In the genomic region with DNA sequence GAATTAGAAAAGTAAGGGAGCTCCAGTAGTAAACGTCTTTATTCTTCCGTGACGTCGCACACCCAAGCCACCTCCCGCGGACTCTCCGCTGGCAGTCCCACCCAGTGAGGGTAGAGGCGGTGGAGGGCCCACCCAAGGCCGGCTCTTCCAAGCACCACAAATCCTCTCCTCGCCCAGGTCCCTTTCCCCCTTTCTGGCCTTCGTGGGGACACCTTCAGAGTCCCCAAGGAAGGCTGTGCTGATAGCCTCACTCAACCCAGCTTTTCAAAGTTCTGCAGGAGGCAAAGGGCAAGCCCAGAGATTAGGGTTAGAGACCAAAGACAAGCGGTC, we compare ENCODE assay signal across 8 cellular contexts. TPM values are rescaled to one million over a fixed set of nuclear protein-coding genes. Genes with fewer than 3 reads are reported as not detected.
DNase-seq lines count a peak whose midpoint lies in the region; ATAC-seq and TF ChIP-seq lines count a peak whose summit lies in the region.

No MANE protein-coding gene starts in this region.

- H3K36me3 ChIP-seq in H7 (replicated peaks; ENCODE audit: control insufficient read depth, insufficient read depth, low read length) = peaks cover 18% of the 10 kb centered on the region
- H3K36me3 ChIP-seq in OCI-LY7 (ENCODE audit: insufficient read depth, low read length) = peaks cover 56% of the 10 kb centered on the region

- no peaks in the 10 kb centered on the region for H3K9me2 ChIP-seq in OCI-LY7 (ENCODE audit: insufficient read depth, low read length)

- BruUV-seq in OCI-LY7 (replicated peaks; lab: Mats Ljungman, UMichigan) = no TSS peak

- CTCF ChIA-PET in CD4-positive, alpha-beta T cell (lab: Charles Lee) = interaction anchor here (0.9 to 1.4 kb wide), 5 partner anchors 9 to 291 kb away, joined by 3 to 5 read pairs (median 3); partner anchors contain the start of gene GPATCH3
- CTCF ChIA-PET in OCI-LY7 (lab: Charles Lee; ENCODE audit: unreplicated experiment) = interaction anchor here (1.2 kb wide), 1 partner anchor 10 kb away, joined by 4 read pairs; the partner anchor contains the start of gene GPATCH3

- H3K36me3 Mint-ChIP-seq in CD4-positive, alpha-beta T cell (ENCODE audit: low read depth) = peaks cover 88% of the 10 kb centered on the region

- in situ Hi-C loops in GM13977 (cut with MboI; ENCODE audit: low pct_unique_long_range_greater_than_20kb, low sequenced_read_pairs, unreplicated experiment) = no loop called here

- peak; percentile 45 for ATAC-seq in CD4-positive, alpha-beta T cell (ENCODE audit: poor library complexity)
- ATAC-seq in omental fat pad (ENCODE audit: low FRiP score) = peak; percentile 11

- H2AFZ ChIP-seq in OCI-LY7 (ENCODE audit: low read length) = peak overlapping the region; percentile 85

- no peaks in the 10 kb centered on the region for H3K27me3 ChIP-seq in CD4-positive, alpha-beta T cell (ENCODE audit: control insufficient read depth, insufficient read depth, low read length)
- no peaks in the 10 kb centered on the region for H3K27me3 ChIP-seq in H7 (ENCODE audit: control insufficient read depth, insufficient read depth, low read length)

- no peaks in the 10 kb centered on the region for H3K9me3 Mint-ChIP-seq in CD4-positive, alpha-beta T cell

- H3K27ac Mint-ChIP-seq in CD4-positive, alpha-beta T cell = peak overlapping the region; percentile 97

- no peak for DNase-seq in CD4-positive, alpha-beta T cell
- DNase-seq in H7 (no peak), OCI-LY7 (ENCODE audit: low spot score) (no peak), epithelial cell of proximal tubule (ENCODE audit: low read depth) (no peak), omental fat pad (ENCODE audit: low spot score) (no peak), GM13977 (ENCODE audit: low spot score) (no peak), C1 segment of cervical spinal cord (lab: John Stamatoyannopoulos, UW) (no peak), SHP77 treated with DMSO at 0.1 percent for 48 hours (lab: John Stamatoyannopoulos, UW) (no peak)

- peaks cover 12% of the 10 kb centered on the region for H3K79me2 ChIP-seq in OCI-LY7 (ENCODE audit: insufficient read depth, low read depth, low read length)

- H3K4me3 ChIP-seq in H7 (ENCODE audit: insufficient read depth, low read depth, low read length) = peak overlapping the region; percentile 99
- H3K4me3 ChIP-seq in OCI-LY7 (ENCODE audit: low read depth, low read length, poor library complexity, severe bottlenecking) = peak overlapping the region; percentile 93
- H3K4me3 ChIP-seq in epithelial cell of proximal tubule (ENCODE audit: low read depth, low read length) = peak overlapping the region; percentile 71

- TF ChIP-seq CTCF in CD4-positive, alpha-beta T cell (IDR thresholded peaks at IDR 0.05) = no peak
- TF ChIP-seq CTCF in OCI-LY7 (conservative IDR thresholded peaks at IDR 0.05; ENCODE audit: low read length) = no peak
- TF ChIP-seq CTCF in epithelial cell of proximal tubule (conservative IDR thresholded peaks at IDR 0.05; ENCODE audit: low read depth, low read length) = no peak
- TF ChIP-seq CTCF in omental fat pad (IDR thresholded peaks at IDR 0.05) = no peak
- TF ChIP-seq CTCF in GM13977 (IDR thresholded peaks at IDR 0.05; ENCODE audit: extremely low read depth, insufficient read depth, missing control alignments) = no peak

- peaks cover 35% of the 10 kb centered on the region for H3K4me1 Mint-ChIP-seq in CD4-positive, alpha-beta T cell (ENCODE audit: low read depth)

- H3K4me2 ChIP-seq in OCI-LY7 (ENCODE audit: low read length) = peak overlapping the region; percentile 83

- intact Hi-C loops in CD4-positive, alpha-beta T cell (cut with DNase I, micrococcal nuclease) = loop anchor here in 1 of 2 experiments (1.0 to 5.0 kb wide), 2 partner anchors 31 to 458 kb away; partner anchors contain the start of genes DHDDS and NUDC
- intact Hi-C loops in OCI-LY7 (cut with micrococcal nuclease; ENCODE audit: unreplicated experiment) = loop anchor here (1.0 kb wide), 1 partner anchor 31 kb away; the partner anchor contains the start of gene NUDC

- H4K20me1 ChIP-seq in OCI-LY7 (ENCODE audit: insufficient read depth, low read length) = peaks cover 7% of the 10 kb centered on the region; the same call in 1 of the 2 replicates

- peak overlapping the region; percentile 96 for H3K4me3 Mint-ChIP-seq in CD4-positive, alpha-beta T cell

- H3K27me3 Mint-ChIP-seq in CD4-positive, alpha-beta T cell = no peaks in the 10 kb centered on the region

- H3K4me1 ChIP-seq in OCI-LY7 (ENCODE audit: insufficient read depth, low read length, poor library complexity, severe bottlenecking) = peaks cover 14% of the 10 kb centered on the region

- H3K9me3 ChIP-seq in CD4-positive, alpha-beta T cell (ENCODE audit: control insufficient read depth, low read length) = no peaks in the 10 kb centered on the region
- no peaks in the 10 kb centered on the region for H3K9me3 ChIP-seq in OCI-LY7 (ENCODE audit: low read length)

- H3K27ac ChIP-seq in CD4-positive, alpha-beta T cell (ENCODE audit: low read depth, low read length) = peak overlapping the region; percentile 87
- H3K27ac ChIP-seq in OCI-LY7 (ENCODE audit: low read depth, low read length, poor library complexity, severe bottlenecking) = peak overlapping the region; percentile 62

- POLR2A ChIA-PET in CD4-positive, alpha-beta T cell (lab: Charles Lee) = interaction anchor here (0.6 to 3.4 kb wide), 18 partner anchors 9 to 1752 kb away, joined by 3 to 82 read pairs (median 4); partner anchors contain the start of genes GPATCH3, HMGN2, NUDC and PIGV
- POLR2A ChIA-PET in OCI-LY7 (lab: Charles Lee) = interaction anchor here (0.7 to 1.5 kb wide), 6 partner anchors 9 to 56 kb away, joined by 3 to 22 read pairs (median 4); partner anchors contain the start of gene GPATCH3

RNA-seq across cellular contexts. Expression of gene GPN2, which starts 0.3 kb away (rescaled TPM):
- total RNA-seq in CD4-positive, alpha-beta T cell = 10 to 100 TPM; 42.0 to 44.4 TPM
- total RNA-seq in H7 (2014; rRNA removed; shearing (Covaris generic)) = 40.3 and 61.9 TPM in 2 replicates
- 17.5 and 18.1 TPM in 2 replicates for total RNA-seq in OCI-LY7 (2014; rRNA removed; shearing (Covaris generic))
- total RNA-seq in OCI-LY7 (2022) = 43.7 and 46.6 TPM in 2 replicates
- 10.9 and 14.6 TPM in 2 replicates for total RNA-seq in epithelial cell of proximal tubule
- total RNA-seq in omental fat pad = 10 to 100 TPM in 3 of 4 donors, 1 to 10 TPM in 1; 9.4 to 18.0 (median 11.0) TPM

RNA-seq across cellular contexts. Expression of gene GPATCH3, which starts 9.8 kb away (rescaled TPM):
- 10 to 100 TPM; 30.2 to 32.4 TPM for total RNA-seq in CD4-positive, alpha-beta T cell
- 16.1 and 23.7 TPM in 2 replicates for total RNA-seq in H7 (2014; rRNA removed; shearing (Covaris generic))
- total RNA-seq in OCI-LY7 (2014; rRNA removed; shearing (Covaris generic)) = 9.2 and 13.8 TPM in 2 replicates
- total RNA-seq in OCI-LY7 (2022) (15.2 and 17.4 TPM in 2 replicates), epithelial cell of proximal tubule (6.7 and 10.2 TPM in 2 replicates), omental fat pad (10 to 100 TPM in 2 of 4 donors, 1 to 10 TPM in 2; 5.4 to 13.6 (median 10.6) TPM)

RNA-seq across cellular contexts. Expression of gene NR0B2, which starts 23.3 kb away (rescaled TPM):
- total RNA-seq in CD4-positive, alpha-beta T cell = not detected
- not detected in 2 replicates for total RNA-seq in H7 (2014; rRNA removed; shearing (Covaris generic))
- not detected in 2 replicates for total RNA-seq in OCI-LY7 (2014; rRNA removed; shearing (Covaris generic))
- total RNA-seq in OCI-LY7 (2022) (not detected in 2 replicates), epithelial cell of proximal tubule (not detected in 2 replicates), omental fat pad (not detected)

RNA-seq across cellular contexts. Expression of gene SFN, which starts 27.5 kb away (rescaled TPM):
- 1 to 10 TPM; 1.2 to 2.0 TPM for total RNA-seq in CD4-positive, alpha-beta T cell
- total RNA-seq in H7 (2014; rRNA removed; shearing (Covaris generic)) = 7.5 and 11.3 TPM in 2 replicates
- 0.75 and 0.95 TPM in 2 replicates for total RNA-seq in OCI-LY7 (2014; rRNA removed; shearing (Covaris generic))
- total RNA-seq in OCI-LY7 (2022) (1.8 and 3.9 TPM in 2 replicates), epithelial cell of proximal tubule (213 and 239 TPM in 2 replicates), omental fat pad (1 to 10 TPM in 2 of 4 donors, under 1 TPM in 1, not detected in 1; 0.38 to 4.9 (median 1.9) TPM)

RNA-seq across cellular contexts. Expression of gene NUDC, which starts 31.1 kb away (rescaled TPM):
- total RNA-seq in CD4-positive, alpha-beta T cell = 10 to 100 TPM; 43.0 to 44.6 TPM
- 65.3 and 76.4 TPM in 2 replicates for total RNA-seq in H7 (2014; rRNA removed; shearing (Covaris generic))
- total RNA-seq in OCI-LY7 (2014; rRNA removed; shearing (Covaris generic)) = 65.7 and 89.3 TPM in 2 replicates
- 96.0 and 106 TPM in 2 replicates for total RNA-seq in OCI-LY7 (2022)
- total RNA-seq in epithelial cell of proximal tubule = 139 and 142 TPM in 2 replicates
- 10 to 100 TPM; 35.5 to 53.7 (median 44.5) TPM for total RNA-seq in omental fat pad
